Comparison of ENCODE assay signal across 21 cellular contexts in genomic region chr12:45517360-45517759, GRCh38.
"Had no signal": no experiment of that assay in that cellular context is flagged by ENCODE, and none has a peak within 500 bp of the region (broad histone marks: within the 10 kb centered on the region; RNA-seq: fewer than 3 reads in every experiment).

No MANE protein-coding gene starts in this region.

- H3K79me2 ChIP-seq: parathyroid adenoma had no signal

- H3K4me3 Mint-ChIP-seq: nephron, neural progenitor cell had no signal

- H3K36me3 Mint-ChIP-seq: neural progenitor cell; stimulated activated effector memory CD8-positive, alpha-beta T cell treated with anti-CD3 and anti-CD28 coated beads, Interleukin-12 subunit alpha, Interleukin-12 subunit beta, amount 100 ng/mL, for 72 hours had no signal

- H3K9ac ChIP-seq: neural progenitor cell, parathyroid adenoma had no signal

- H3K9me3 ChIP-seq: gastrocnemius medialis, lower lobe of right lung, right lobe of liver, thoracic aorta, tibial nerve, upper lobe of left lung had no signal

- H3K36me3 ChIP-seq: gastrocnemius medialis, lower lobe of right lung, neural progenitor cell, right lobe of liver, thoracic aorta, tibial nerve, upper lobe of left lung had no signal

- H3K27me3 ChIP-seq: dorsolateral prefrontal cortex, gastrocnemius medialis, neural progenitor cell, right lobe of liver, tibial nerve, upper lobe of left lung had no signal

- ATAC-seq: gastrocnemius medialis; left ventricle myocardium superior; lower lobe of right lung; right lobe of liver; stimulated activated naive CD8-positive, alpha-beta T cell treated with anti-CD3 and anti-CD28 coated beads, Interleukin-15, Interleukin-2, amounts not matched to agents 100 U/mL and 50 U/mL, for 24 hours had no signal

- H3K27ac Mint-ChIP-seq: nephron, neural progenitor cell, progenitor cell of endocrine pancreas had no signal

- H3K27me3 Mint-ChIP-seq: progenitor cell of endocrine pancreas had no signal

- DNase-seq: dorsolateral prefrontal cortex; effector CD4-positive, alpha-beta T cell; foreskin fibroblast; gastrocnemius medialis; head of caudate nucleus; left ventricle myocardium superior; lower lobe of right lung; right lobe of liver; small intestine; stimulated activated CD4-positive, alpha-beta T cell treated with anti-CD3 and anti-CD28 coated beads, Interleukin-1b, Interleukin-23, amount 100 ng/mL, for 48 hours; stimulated activated CD4-positive, alpha-beta T cell treated with anti-CD3 and anti-CD28 coated beads, Interleukin-4, amount 100 ng/mL, for 24 hours; stimulated activated naive CD8-positive, alpha-beta T cell treated with anti-CD3 and anti-CD28 coated beads, Interleukin-15, Interleukin-2, amounts not matched to agents 100 U/mL and 50 U/mL, for 24 hours; substantia nigra; upper lobe of left lung had no signal

- H2AFZ ChIP-seq: neural progenitor cell, parathyroid adenoma had no signal

- H3K4me2 ChIP-seq: neural progenitor cell had no signal

- H3K4me3 ChIP-seq: dorsolateral prefrontal cortex, gastrocnemius medialis, lower lobe of right lung, neural progenitor cell, right lobe of liver, thoracic aorta, tibial nerve, upper lobe of left lung had no signal

- H3K9me3 Mint-ChIP-seq: neural progenitor cell; stimulated activated effector memory CD8-positive, alpha-beta T cell treated with anti-CD3 and anti-CD28 coated beads, Interleukin-12 subunit alpha, Interleukin-12 subunit beta, amount 100 ng/mL, for 72 hours had no signal

- H3K4me1 ChIP-seq: gastrocnemius medialis, lower lobe of right lung, neural progenitor cell, parathyroid adenoma, right lobe of liver, tibial nerve, upper lobe of left lung had no signal

- H3K4me1 Mint-ChIP-seq: nephron, neural progenitor cell had no signal
